Comparison of ENCODE assay signal across 15 cellular contexts in genomic region chr1:154959448-154959825, GRCh38. TPM values are rescaled to one million over a fixed set of nuclear protein-coding genes. Genes with fewer than 3 reads are reported as not detected.
A peak's percentile ranks its signal among the peaks of the same experiment; 100 is the strongest.
DNase-seq lines count a peak whose midpoint lies in the region; ATAC-seq and TF ChIP-seq lines count a peak whose summit lies in the region.
"Had no signal": no experiment of that assay in that cellular context is flagged by ENCODE, and none has a peak within 500 bp of the region (broad histone marks: within the 10 kb centered on the region; RNA-seq: fewer than 3 reads in every experiment).

No MANE protein-coding gene starts in this region.

- POLR2A ChIA-PET in WTC11 (lab: Charles Lee) = no interaction called here

- no peaks in the 10 kb centered on the region for H3K27me3 Mint-ChIP-seq in WTC11 (ENCODE audit: low read depth)
- H3K27me3 Mint-ChIP-seq in immature natural killer cell (ENCODE audit: low read depth in 3 of 3) = peaks cover 10 to 12% (median 11%) of the 10 kb centered on the region in 3 donors
- H3K27me3 Mint-ChIP-seq in stimulated activated naive B cell treated with anti-CD40 and anti-IgM and Interleukin-4, amounts not matched to agents 10 μg/mL and 1 μg/mL and 100 μg/mL, for 72 hours = no peaks in the 10 kb centered on the region

- ATAC-seq in Right ventricle myocardium inferior = no peak
- ATAC-seq in WTC11 = no peak
- ATAC-seq in stimulated activated naive B cell treated with anti-CD40 and anti-IgM and Interleukin-4, amounts not matched to agents 10 μg/mL and 1 μg/mL and 100 μg/mL, for 72 hours (replicated peaks) = no peak
- no peak for ATAC-seq in HG02571 (IDR thresholded peaks at IDR 0.05; ENCODE audit: unreplicated experiment)

- H3K4me1 ChIP-seq in right atrium auricular region = peaks cover 0 to 46% of the 10 kb centered on the region in 2 donors

- no peak for TF ChIP-seq CTCF in right atrium auricular region (IDR thresholded peaks at IDR 0.05)
- no peak for TF ChIP-seq CTCF in WTC11 (IDR thresholded peaks at IDR 0.05)

- DNase-seq in Right ventricle myocardium inferior (ENCODE audit: missing footprints) (peak; percentile 4), right atrium auricular region (ENCODE audit: low spot score) (no peak), WTC11 (ENCODE audit: low spot score) (no peak), immature natural killer cell (no peak), C1 segment of cervical spinal cord (lab: John Stamatoyannopoulos, UW) (no peak), NCI-H446 treated with DMSO at 0.1 percent for 48 hours (lab: John Stamatoyannopoulos, UW) (no peak)
- DNase-seq in stimulated activated naive B cell treated with anti-CD40 and anti-IgM and Interleukin-4, amounts not matched to agents 10 μg/mL and 1 μg/mL and 100 μg/mL, for 72 hours = no peak
- DNase-seq: activated CD4-positive, alpha-beta T cell treated with anti-CD3 and anti-CD28 coated beads, Interleukin-2, amount 50 U/mL, for 4 hours; cerebellar nuclear complex; foreskin melanocyte; NCI-H187 treated with DMSO at 0.1 percent for 48 hours; small intestine; stimulated activated naive CD4-positive, alpha-beta T cell treated with Interleukin-2 at 50 U/mL for 16 hours had no signal

- H3K4me3 Mint-ChIP-seq in WTC11 (peak overlapping the region; percentile 37), immature natural killer cell (peak overlapping the region in 3 of 5 donors; percentile 32 to 95 (median 38))
- H3K4me3 Mint-ChIP-seq in stimulated activated naive B cell treated with anti-CD40 and anti-IgM and Interleukin-4, amounts not matched to agents 10 μg/mL and 1 μg/mL and 100 μg/mL, for 72 hours = peak overlapping the region; percentile 88

- H3K4me3 ChIP-seq in right atrium auricular region = no peak overlapping the region
- H3K4me3 ChIP-seq: lung had no signal

- H3K9me3 ChIP-seq in right atrium auricular region = no peaks in the 10 kb centered on the region

- no peak overlapping the region for H3K27ac ChIP-seq in right atrium auricular region

- H3K27me3 ChIP-seq in right atrium auricular region = no peaks in the 10 kb centered on the region

- H3K27ac Mint-ChIP-seq in WTC11 = no peak overlapping the region
- H3K27ac Mint-ChIP-seq in immature natural killer cell = peak overlapping the region in 2 of 6 donors; percentile 39 to 62
- H3K27ac Mint-ChIP-seq in stimulated activated naive B cell treated with anti-CD40 and anti-IgM and Interleukin-4, amounts not matched to agents 10 μg/mL and 1 μg/mL and 100 μg/mL, for 72 hours = no peak overlapping the region

- H3K36me3 Mint-ChIP-seq in WTC11 = peaks cover 25% of the 10 kb centered on the region
- H3K36me3 Mint-ChIP-seq in immature natural killer cell = peaks cover 0 to 7% (median 4%) of the 10 kb centered on the region in 3 donors
- H3K36me3 Mint-ChIP-seq in stimulated activated naive B cell treated with anti-CD40 and anti-IgM and Interleukin-4, amounts not matched to agents 10 μg/mL and 1 μg/mL and 100 μg/mL, for 72 hours = peaks cover 20 to 28% of the 10 kb centered on the region in 2 donors

- CTCF ChIA-PET in WTC11 (lab: Charles Lee) = interaction anchor here (1.2 to 4.1 kb wide), 2 partner anchors 40 to 58 kb away, joined by 3 to 25 read pairs; no protein-coding TSS in a partner anchor

- H3K9me3 Mint-ChIP-seq in WTC11 = no peaks in the 10 kb centered on the region
- H3K9me3 Mint-ChIP-seq in immature natural killer cell = no peaks in the 10 kb centered on the region
- H3K9me3 Mint-ChIP-seq in stimulated activated naive B cell treated with anti-CD40 and anti-IgM and Interleukin-4, amounts not matched to agents 10 μg/mL and 1 μg/mL and 100 μg/mL, for 72 hours = no peaks in the 10 kb centered on the region

- peaks cover 33% of the 10 kb centered on the region for H3K36me3 ChIP-seq in right atrium auricular region

- H3K4me1 Mint-ChIP-seq in WTC11 = peaks cover 55% of the 10 kb centered on the region
- peaks cover 50 to 59% of the 10 kb centered on the region in 2 donors for H3K4me1 Mint-ChIP-seq in immature natural killer cell
- peaks cover 40 to 74% of the 10 kb centered on the region in 2 donors for H3K4me1 Mint-ChIP-seq in stimulated activated naive B cell treated with anti-CD40 and anti-IgM and Interleukin-4, amounts not matched to agents 10 μg/mL and 1 μg/mL and 100 μg/mL, for 72 hours

- intact Hi-C loops in Right ventricle myocardium inferior (cut with DNase I) = no loop called here

TF ChIP-seq in WTC11, 78 proteins besides CTCF, POLR2A, EP300 and RAD21:
- TF ChIP-seq CREM (CRISPR knock-in tag; IDR thresholded peaks at IDR 0.05) = no peak
- TF ChIP-seq RORB (CRISPR knock-in tag; IDR thresholded peaks at IDR 0.05) = no peak
- TF ChIP-seq USF2 (CRISPR knock-in tag; IDR thresholded peaks at IDR 0.05) = no peak
- TF ChIP-seq ZNF425 (CRISPR knock-in tag; conservative IDR thresholded peaks at IDR 0.05) = no peak
- no peak for TF ChIP-seq MXD4 (CRISPR knock-in tag; IDR thresholded peaks at IDR 0.05; ENCODE audit: borderline replicate concordance)
- TF ChIP-seq GABPB1 (CRISPR knock-in tag; IDR thresholded peaks at IDR 0.05) = no peak
- no peak for TF ChIP-seq ZNF396 (CRISPR knock-in tag; IDR thresholded peaks at IDR 0.05; ENCODE audit: borderline replicate concordance)
- no peak for TF ChIP-seq ZNF219 (CRISPR knock-in tag; IDR thresholded peaks at IDR 0.05; ENCODE audit: borderline replicate concordance)
- TF ChIP-seq SMAD4 (CRISPR knock-in tag; IDR thresholded peaks at IDR 0.05) = no peak
- TF ChIP-seq ZNF232 (CRISPR knock-in tag; IDR thresholded peaks at IDR 0.05) = no peak
- no peak for TF ChIP-seq ATF6 (CRISPR knock-in tag; IDR thresholded peaks at IDR 0.05)
- no peak for TF ChIP-seq ESRRA (CRISPR knock-in tag; IDR thresholded peaks at IDR 0.05; ENCODE audit: borderline replicate concordance)
- no peak for TF ChIP-seq SMAD3 (CRISPR knock-in tag; IDR thresholded peaks at IDR 0.05; ENCODE audit: borderline replicate concordance)

RNA-seq across cellular contexts. Expression of gene PYGO2, which starts 2.1 kb away (rescaled TPM):
- total RNA-seq in Right ventricle myocardium inferior (16.0 TPM), right atrium auricular region (10 to 100 TPM; 13.9 to 18.4 TPM), WTC11 (2021) (37.4 to 38.8 TPM (median 38.0 TPM) in 3 replicates)
- 10 to 100 TPM; 15.0 to 39.1 (median 15.4) TPM for polyA plus RNA-seq in immature natural killer cell

RNA-seq across cellular contexts. Expression of gene PBXIP1, which starts 3.5 kb away (rescaled TPM):
- total RNA-seq in Right ventricle myocardium inferior (55.9 TPM), right atrium auricular region (100 to 1,000 TPM in 1 of 2 donors, 10 to 100 TPM in 1; 81.4 to 101 TPM), WTC11 (2021) (26.5 to 30.7 TPM (median 28.4 TPM) in 3 replicates)
- 100 to 1,000 TPM in 1 of 3 donors, 10 to 100 TPM in 2; 45.1 to 117 (median 94.6) TPM for polyA plus RNA-seq in immature natural killer cell

RNA-seq across cellular contexts. Expression of gene SHC1, which starts 11.1 kb away (rescaled TPM):
- total RNA-seq in Right ventricle myocardium inferior (60.4 TPM), right atrium auricular region (10 to 100 TPM; 69.5 to 80.5 TPM), WTC11 (2021) (180 to 199 TPM (median 180 TPM) in 3 replicates)
- 10 to 100 TPM; 32.3 to 49.4 (median 42.5) TPM for polyA plus RNA-seq in immature natural killer cell

RNA-seq across cellular contexts. Expression of gene CKS1B, which starts 15.0 kb away (rescaled TPM):
- total RNA-seq in Right ventricle myocardium inferior (22.2 TPM), right atrium auricular region (10 to 100 TPM; 20.0 to 23.8 TPM), WTC11 (2021) (258 to 301 TPM (median 278 TPM) in 3 replicates)
- polyA plus RNA-seq in immature natural killer cell = 10 to 100 TPM; 59.5 to 82.7 (median 67.5) TPM

RNA-seq across cellular contexts. Expression of gene PMVK, which starts 22.9 kb away (rescaled TPM):
- total RNA-seq in Right ventricle myocardium inferior (71.1 TPM), right atrium auricular region (10 to 100 TPM; 15.7 to 21.2 TPM), WTC11 (2021) (26.8 to 38.7 TPM (median 36.8 TPM) in 3 replicates)
- 10 to 100 TPM; 52.5 to 53.8 (median 53.6) TPM for polyA plus RNA-seq in immature natural killer cell

Comparison
In these comparisons a context has a peak if more than half of its experiments do, and no peak if none do; other contexts are left out.
1. H3K4me3 Mint-ChIP-seq: peak in every context shown above with its lines; median percentile 88 in stimulated activated naive B cell treated with anti-CD40 and anti-IgM and Interleukin-4, amounts not matched to agents 10 μg/mL and 1 μg/mL and 100 μg/mL, for 72 hours; 38 in immature natural killer cell; 37 in WTC11.